Comparison of ENCODE assay signal across 8 cellular contexts in genomic region chr2:73292906-73293533, GRCh38. TPM values are rescaled to one million over a fixed set of nuclear protein-coding genes. Genes with fewer than 3 reads are reported as not detected.
DNase-seq lines count a peak whose midpoint lies in the region; ATAC-seq and TF ChIP-seq lines count a peak whose summit lies in the region.

No MANE protein-coding gene starts in this region.

- DNase-seq in activated CD8-positive, alpha-beta memory T cell treated with anti-CD3 and anti-CD28 coated beads for 24 hours, result peak; percentile 69
- no peak for DNase-seq in activated CD8-positive, alpha-beta memory T cell treated with anti-CD3 and anti-CD28 coated beads, Interleukin-2, amount 50 U/mL, for 4 hours
- peak; percentile 46 for DNase-seq in SW480 (ENCODE audit: low spot score)
- peak; percentile 12 for DNase-seq in epidermal melanocyte (ENCODE audit: insufficient read length, low spot score)
- DNase-seq in prostate gland (ENCODE audit: low spot score), result no peak
- DNase-seq in SIG-M5 (lab: John Stamatoyannopoulos, UW), result no peak

- TF ChIP-seq CTCF in prostate gland (IDR thresholded peaks at IDR 0.05), result no peak

- TF ChIP-seq POLR2A in prostate gland (IDR thresholded peaks at IDR 0.05), result no peak

- no peaks in the 10 kb centered on the region for H3K36me3 ChIP-seq in prostate gland

- ATAC-seq in GM18861 (IDR thresholded peaks at IDR 0.05; ENCODE audit: unreplicated experiment) (no peak), GM21717 (IDR thresholded peaks at IDR 0.05; ENCODE audit: unreplicated experiment) (no peak)

- WGBS in prostate gland, result 3% methylated on average over 55 of the region's 64 CpGs

- intact Hi-C loops in prostate gland (cut with DNase I), result no loop called here

- no peaks in the 10 kb centered on the region for H3K4me1 ChIP-seq in prostate gland (replicated peaks)

- no peaks in the 10 kb centered on the region for H3K9me3 ChIP-seq in prostate gland

- H3K27me3 ChIP-seq in prostate gland (replicated peaks; ENCODE audit: insufficient read depth), result peaks cover 28% of the 10 kb centered on the region

- peak overlapping the region; percentile 27 to 39 for H3K4me3 ChIP-seq in prostate gland

- no peak overlapping the region for H3K27ac ChIP-seq in prostate gland

RNA-seq across cellular contexts. Expression of gene EGR4, which starts 0.3 kb away (rescaled TPM):
- 10 to 100 TPM in 1 of 2 donors, not detected in 1; 11.4 TPM for total RNA-seq in prostate gland

RNA-seq across cellular contexts. Expression of gene FBXO41, which starts 8.7 kb away (rescaled TPM):
- total RNA-seq in prostate gland, result 1 to 10 TPM; 4.2 to 7.4 TPM

RNA-seq across cellular contexts. Expression of gene CCT7, which starts 58.9 kb away (rescaled TPM):
- total RNA-seq in prostate gland, result 100 to 1,000 TPM; 206 to 242 TPM

RNA-seq across cellular contexts. Expression of gene PRADC1, which starts 60.0 kb away (rescaled TPM):
- 10 to 100 TPM; 21.4 to 26.3 TPM for total RNA-seq in prostate gland

Comparison
In these comparisons a context has a peak if more than half of its experiments do, and no peak if none do; other contexts are left out.
1. DNase-seq: peak in activated CD8-positive, alpha-beta memory T cell treated with anti-CD3 and anti-CD28 coated beads for 24 hours (single experiment), SW480 (single experiment) and epidermal melanocyte (single experiment); none in activated CD8-positive, alpha-beta memory T cell treated with anti-CD3 and anti-CD28 coated beads, Interleukin-2, amount 50 U/mL, for 4 hours (single experiment), prostate gland (single experiment) and SIG-M5 (single experiment).